1 cellular context compared by ENCODE assay signal in genomic region chr3:58305882-58306661, GRCh38.
TF ChIP-seq lines count a peak whose summit lies in the region.

TSS of gene HTD2 (plus strand) at chr3:58306520. CDS start at chr3:58317614, 11,094 bp downstream.
TSS of gene RPP14 (plus strand) at chr3:58306245. CDS start at chr3:58310330, 4,085 bp downstream.

TF ChIP-seq in HEK293, 187 proteins besides CTCF, POLR2A, EP300 and RAD21 (continued from another document):
- TF ChIP-seq, protein P1, sequence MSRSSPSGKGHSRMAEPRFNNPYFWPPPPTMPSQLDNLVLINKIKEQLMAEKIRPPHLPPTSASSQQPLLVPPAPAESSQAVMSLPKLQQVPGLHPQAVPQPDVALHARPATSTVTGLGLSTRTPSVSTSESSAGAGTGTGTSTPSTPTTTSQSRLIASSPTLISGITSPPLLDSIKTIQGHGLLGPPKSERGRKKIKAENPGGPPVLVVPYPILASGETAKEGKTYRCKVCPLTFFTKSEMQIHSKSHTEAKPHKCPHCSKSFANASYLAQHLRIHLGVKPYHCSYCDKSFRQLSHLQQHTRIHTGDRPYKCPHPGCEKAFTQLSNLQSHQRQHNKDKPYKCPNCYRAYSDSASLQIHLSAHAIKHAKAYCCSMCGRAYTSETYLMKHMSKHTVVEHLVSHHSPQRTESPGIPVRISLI (tag by site-specific recombination; IDR thresholded peaks at IDR 0.05): no peak
- peak; percentile 92 for TF ChIP-seq ZNF335 (tag by site-specific recombination; conservative IDR thresholded peaks at IDR 0.05)
- TF ChIP-seq ZNF654 (tag by site-specific recombination; IDR thresholded peaks at IDR 0.05; ENCODE audit: low read depth): peak; percentile 40; the same call in 1 of the 2 replicates
- peak; percentile 61 for TF ChIP-seq ZNF843 (tag by site-specific recombination; IDR thresholded peaks at IDR 0.05)
- TF ChIP-seq KLF17 (tag by site-specific recombination; IDR thresholded peaks at IDR 0.05): peak; percentile 84
- TF ChIP-seq ZNF404 (tag by site-specific recombination; IDR thresholded peaks at IDR 0.05): no peak
- peak; percentile 67; the same call in 1 of the 2 replicates for TF ChIP-seq ZNF324 (tag by site-specific recombination; IDR thresholded peaks at IDR 0.05)
- no peak for TF ChIP-seq ZNF768 (tag by site-specific recombination; IDR thresholded peaks at IDR 0.05)
- no peak for TF ChIP-seq ZNF792 (tag by site-specific recombination; IDR thresholded peaks at IDR 0.05)
- no peak for TF ChIP-seq ZNF776 (tag by site-specific recombination; IDR thresholded peaks at IDR 0.05; ENCODE audit: borderline replicate concordance)
- TF ChIP-seq ZBTB44 (tag by site-specific recombination; IDR thresholded peaks at IDR 0.05): 0 out of 2 replicates have a peak, but pooled peaks have one; percentile 12
- TF ChIP-seq ZNF426 (tag by site-specific recombination; IDR thresholded peaks at IDR 0.05): no peak
- no peak for TF ChIP-seq RBAK (tag by site-specific recombination; IDR thresholded peaks at IDR 0.05)
- TF ChIP-seq ZNF621 (tag by site-specific recombination; IDR thresholded peaks at IDR 0.05): no peak
- no peak for TF ChIP-seq ZNF514 (tag by site-specific recombination; IDR thresholded peaks at IDR 0.05)
- no peak for TF ChIP-seq ZFP37 (tag by site-specific recombination; IDR thresholded peaks at IDR 0.05)
- TF ChIP-seq SCRT1 (tag by site-specific recombination; IDR thresholded peaks at IDR 0.05; ENCODE audit: borderline replicate concordance): no peak
- TF ChIP-seq ZNF391 (tag by site-specific recombination; IDR thresholded peaks at IDR 0.05; ENCODE audit: borderline replicate concordance, low read depth): no peak; the same call in 1 of the 2 replicates
- TF ChIP-seq ZNF560 (tag by site-specific recombination; IDR thresholded peaks at IDR 0.05; ENCODE audit: borderline replicate concordance): no peak
- TF ChIP-seq ZNF175 (tag by site-specific recombination; IDR thresholded peaks at IDR 0.05): no peak
- TF ChIP-seq KLF10 (tag by site-specific recombination; IDR thresholded peaks at IDR 0.05): no peak
- TF ChIP-seq, protein P2, sequence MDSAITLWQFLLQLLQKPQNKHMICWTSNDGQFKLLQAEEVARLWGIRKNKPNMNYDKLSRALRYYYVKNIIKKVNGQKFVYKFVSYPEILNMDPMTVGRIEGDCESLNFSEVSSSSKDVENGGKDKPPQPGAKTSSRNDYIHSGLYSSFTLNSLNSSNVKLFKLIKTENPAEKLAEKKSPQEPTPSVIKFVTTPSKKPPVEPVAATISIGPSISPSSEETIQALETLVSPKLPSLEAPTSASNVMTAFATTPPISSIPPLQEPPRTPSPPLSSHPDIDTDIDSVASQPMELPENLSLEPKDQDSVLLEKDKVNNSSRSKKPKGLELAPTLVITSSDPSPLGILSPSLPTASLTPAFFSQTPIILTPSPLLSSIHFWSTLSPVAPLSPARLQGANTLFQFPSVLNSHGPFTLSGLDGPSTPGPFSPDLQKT (IDR thresholded peaks at IDR 0.05; ENCODE audit: borderline replicate concordance, low read depth, low read length): no peak
- TF ChIP-seq, protein P3, sequence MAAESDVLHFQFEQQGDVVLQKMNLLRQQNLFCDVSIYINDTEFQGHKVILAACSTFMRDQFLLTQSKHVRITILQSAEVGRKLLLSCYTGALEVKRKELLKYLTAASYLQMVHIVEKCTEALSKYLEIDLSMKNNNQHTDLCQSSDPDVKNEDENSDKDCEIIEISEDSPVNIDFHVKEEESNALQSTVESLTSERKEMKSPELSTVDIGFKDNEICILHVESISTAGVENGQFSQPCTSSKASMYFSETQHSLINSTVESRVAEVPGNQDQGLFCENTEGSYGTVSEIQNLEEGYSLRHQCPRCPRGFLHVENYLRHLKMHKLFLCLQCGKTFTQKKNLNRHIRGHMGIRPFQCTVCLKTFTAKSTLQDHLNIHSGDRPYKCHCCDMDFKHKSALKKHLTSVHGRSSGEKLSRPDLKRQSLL (tag by site-specific recombination; IDR thresholded peaks at IDR 0.05): no peak
- peak; percentile 89 for TF ChIP-seq ZNF24 (tag by site-specific recombination; IDR thresholded peaks at IDR 0.05)
- no peak for TF ChIP-seq ZNF37A (tag by site-specific recombination; IDR thresholded peaks at IDR 0.05)
- TF ChIP-seq ZNF211 (tag by site-specific recombination; IDR thresholded peaks at IDR 0.05; ENCODE audit: low read depth): no peak
- TF ChIP-seq ZNF513 (tag by site-specific recombination; IDR thresholded peaks at IDR 0.05): no peak
- TF ChIP-seq, protein P4, sequence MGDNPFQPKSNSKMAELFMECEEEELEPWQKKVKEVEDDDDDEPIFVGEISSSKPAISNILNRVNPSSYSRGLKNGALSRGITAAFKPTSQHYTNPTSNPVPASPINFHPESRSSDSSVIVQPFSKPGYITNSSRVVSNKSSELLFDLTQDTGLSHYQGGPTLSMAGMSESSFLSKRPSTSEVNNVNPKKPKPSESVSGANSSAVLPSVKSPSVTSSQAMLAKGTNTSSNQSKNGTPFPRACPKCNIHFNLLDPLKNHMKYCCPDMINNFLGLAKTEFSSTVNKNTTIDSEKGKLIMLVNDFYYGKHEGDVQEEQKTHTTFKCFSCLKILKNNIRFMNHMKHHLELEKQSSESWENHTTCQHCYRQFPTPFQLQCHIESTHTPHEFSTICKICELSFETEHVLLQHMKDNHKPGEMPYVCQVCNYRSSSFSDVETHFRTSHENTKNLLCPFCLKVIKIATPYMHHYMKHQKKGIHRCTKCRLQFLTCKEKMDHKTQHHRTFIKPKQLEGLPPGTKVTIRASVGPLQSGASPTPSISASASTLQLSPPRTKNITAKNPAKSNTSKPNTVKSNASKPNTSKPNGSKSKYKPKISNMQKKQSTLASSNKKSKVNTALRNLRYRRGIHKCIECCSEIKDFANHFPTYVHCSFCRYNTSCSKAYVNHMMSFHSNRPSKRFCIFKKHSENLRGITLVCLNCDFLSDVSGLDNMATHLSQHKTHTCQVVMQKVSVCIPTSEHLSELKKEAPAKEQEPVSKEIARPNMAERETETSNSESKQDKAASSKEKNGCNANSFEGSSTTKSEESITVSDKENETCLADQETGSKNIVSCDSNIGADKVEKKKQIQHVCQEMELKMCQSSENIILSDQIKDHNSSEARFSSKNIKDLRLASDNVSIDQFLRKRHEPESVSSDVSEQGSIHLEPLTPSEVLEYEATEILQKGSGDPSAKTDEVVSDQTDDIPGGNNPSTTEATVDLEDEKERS (tag by site-specific recombination; IDR thresholded peaks at IDR 0.05): no peak
- no peak for TF ChIP-seq ZFP3 (tag by site-specific recombination; IDR thresholded peaks at IDR 0.05; ENCODE audit: low read depth)
- peak; percentile 44 for TF ChIP-seq GLIS2 (tag by site-specific recombination; IDR thresholded peaks at IDR 0.05)
- TF ChIP-seq, protein P5, sequence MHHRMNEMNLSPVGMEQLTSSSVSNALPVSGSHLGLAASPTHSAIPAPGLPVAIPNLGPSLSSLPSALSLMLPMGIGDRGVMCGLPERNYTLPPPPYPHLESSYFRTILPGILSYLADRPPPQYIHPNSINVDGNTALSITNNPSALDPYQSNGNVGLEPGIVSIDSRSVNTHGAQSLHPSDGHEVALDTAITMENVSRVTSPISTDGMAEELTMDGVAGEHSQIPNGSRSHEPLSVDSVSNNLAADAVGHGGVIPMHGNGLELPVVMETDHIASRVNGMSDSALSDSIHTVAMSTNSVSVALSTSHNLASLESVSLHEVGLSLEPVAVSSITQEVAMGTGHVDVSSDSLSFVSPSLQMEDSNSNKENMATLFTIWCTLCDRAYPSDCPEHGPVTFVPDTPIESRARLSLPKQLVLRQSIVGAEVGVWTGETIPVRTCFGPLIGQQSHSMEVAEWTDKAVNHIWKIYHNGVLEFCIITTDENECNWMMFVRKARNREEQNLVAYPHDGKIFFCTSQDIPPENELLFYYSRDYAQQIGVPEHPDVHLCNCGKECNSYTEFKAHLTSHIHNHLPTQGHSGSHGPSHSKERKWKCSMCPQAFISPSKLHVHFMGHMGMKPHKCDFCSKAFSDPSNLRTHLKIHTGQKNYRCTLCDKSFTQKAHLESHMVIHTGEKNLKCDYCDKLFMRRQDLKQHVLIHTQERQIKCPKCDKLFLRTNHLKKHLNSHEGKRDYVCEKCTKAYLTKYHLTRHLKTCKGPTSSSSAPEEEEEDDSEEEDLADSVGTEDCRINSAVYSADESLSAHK (tag by site-specific recombination; IDR thresholded peaks at IDR 0.05): peak; percentile 46; the same call in 1 of the 2 replicates
- peak; percentile 69 for TF ChIP-seq ZNF76 (tag by site-specific recombination; IDR thresholded peaks at IDR 0.05; ENCODE audit: borderline replicate concordance, low read depth)
- TF ChIP-seq ZNF157 (tag by site-specific recombination; IDR thresholded peaks at IDR 0.05): no peak
- peak; percentile 85 for TF ChIP-seq SP2 (tag by site-specific recombination; IDR thresholded peaks at IDR 0.05)
- no peak for TF ChIP-seq ZNF529 (tag by site-specific recombination; IDR thresholded peaks at IDR 0.05; ENCODE audit: insufficient replicate concordance)
- TF ChIP-seq, protein P6, sequence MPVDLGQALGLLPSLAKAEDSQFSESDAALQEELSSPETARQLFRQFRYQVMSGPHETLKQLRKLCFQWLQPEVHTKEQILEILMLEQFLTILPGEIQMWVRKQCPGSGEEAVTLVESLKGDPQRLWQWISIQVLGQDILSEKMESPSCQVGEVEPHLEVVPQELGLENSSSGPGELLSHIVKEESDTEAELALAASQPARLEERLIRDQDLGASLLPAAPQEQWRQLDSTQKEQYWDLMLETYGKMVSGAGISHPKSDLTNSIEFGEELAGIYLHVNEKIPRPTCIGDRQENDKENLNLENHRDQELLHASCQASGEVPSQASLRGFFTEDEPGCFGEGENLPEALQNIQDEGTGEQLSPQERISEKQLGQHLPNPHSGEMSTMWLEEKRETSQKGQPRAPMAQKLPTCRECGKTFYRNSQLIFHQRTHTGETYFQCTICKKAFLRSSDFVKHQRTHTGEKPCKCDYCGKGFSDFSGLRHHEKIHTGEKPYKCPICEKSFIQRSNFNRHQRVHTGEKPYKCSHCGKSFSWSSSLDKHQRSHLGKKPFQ (tag by site-specific recombination; IDR thresholded peaks at IDR 0.05): no peak
- no peak for TF ChIP-seq ZNF677 (tag by site-specific recombination; IDR thresholded peaks at IDR 0.05)
- TF ChIP-seq REPIN1 (tag by site-specific recombination; IDR thresholded peaks at IDR 0.05; ENCODE audit: low read depth): no peak
- TF ChIP-seq KLF16 (tag by site-specific recombination; IDR thresholded peaks at IDR 0.05): 0 out of 2 replicates have a peak, but pooled peaks have one; percentile 60
- no peak for TF ChIP-seq OSR2 (tag by site-specific recombination; IDR thresholded peaks at IDR 0.05)
- TF ChIP-seq, protein P7, sequence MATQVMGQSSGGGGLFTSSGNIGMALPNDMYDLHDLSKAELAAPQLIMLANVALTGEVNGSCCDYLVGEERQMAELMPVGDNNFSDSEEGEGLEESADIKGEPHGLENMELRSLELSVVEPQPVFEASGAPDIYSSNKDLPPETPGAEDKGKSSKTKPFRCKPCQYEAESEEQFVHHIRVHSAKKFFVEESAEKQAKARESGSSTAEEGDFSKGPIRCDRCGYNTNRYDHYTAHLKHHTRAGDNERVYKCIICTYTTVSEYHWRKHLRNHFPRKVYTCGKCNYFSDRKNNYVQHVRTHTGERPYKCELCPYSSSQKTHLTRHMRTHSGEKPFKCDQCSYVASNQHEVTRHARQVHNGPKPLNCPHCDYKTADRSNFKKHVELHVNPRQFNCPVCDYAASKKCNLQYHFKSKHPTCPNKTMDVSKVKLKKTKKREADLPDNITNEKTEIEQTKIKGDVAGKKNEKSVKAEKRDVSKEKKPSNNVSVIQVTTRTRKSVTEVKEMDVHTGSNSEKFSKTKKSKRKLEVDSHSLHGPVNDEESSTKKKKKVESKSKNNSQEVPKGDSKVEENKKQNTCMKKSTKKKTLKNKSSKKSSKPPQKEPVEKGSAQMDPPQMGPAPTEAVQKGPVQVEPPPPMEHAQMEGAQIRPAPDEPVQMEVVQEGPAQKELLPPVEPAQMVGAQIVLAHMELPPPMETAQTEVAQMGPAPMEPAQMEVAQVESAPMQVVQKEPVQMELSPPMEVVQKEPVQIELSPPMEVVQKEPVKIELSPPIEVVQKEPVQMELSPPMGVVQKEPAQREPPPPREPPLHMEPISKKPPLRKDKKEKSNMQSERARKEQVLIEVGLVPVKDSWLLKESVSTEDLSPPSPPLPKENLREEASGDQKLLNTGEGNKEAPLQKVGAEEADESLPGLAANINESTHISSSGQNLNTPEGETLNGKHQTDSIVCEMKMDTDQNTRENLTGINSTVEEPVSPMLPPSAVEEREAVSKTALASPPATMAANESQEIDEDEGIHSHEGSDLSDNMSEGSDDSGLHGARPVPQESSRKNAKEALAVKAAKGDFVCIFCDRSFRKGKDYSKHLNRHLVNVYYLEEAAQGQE (tag by site-specific recombination; IDR thresholded peaks at IDR 0.05): no peak
- TF ChIP-seq TCF7L2 (IDR thresholded peaks at IDR 0.05; ENCODE audit: borderline replicate concordance, low read depth, low read length): no peak
- no peak for TF ChIP-seq MZF1 (tag by site-specific recombination; IDR thresholded peaks at IDR 0.05; ENCODE audit: borderline replicate concordance)
